ENCODE assay signal across 8 cellular contexts in the genomic region with DNA sequence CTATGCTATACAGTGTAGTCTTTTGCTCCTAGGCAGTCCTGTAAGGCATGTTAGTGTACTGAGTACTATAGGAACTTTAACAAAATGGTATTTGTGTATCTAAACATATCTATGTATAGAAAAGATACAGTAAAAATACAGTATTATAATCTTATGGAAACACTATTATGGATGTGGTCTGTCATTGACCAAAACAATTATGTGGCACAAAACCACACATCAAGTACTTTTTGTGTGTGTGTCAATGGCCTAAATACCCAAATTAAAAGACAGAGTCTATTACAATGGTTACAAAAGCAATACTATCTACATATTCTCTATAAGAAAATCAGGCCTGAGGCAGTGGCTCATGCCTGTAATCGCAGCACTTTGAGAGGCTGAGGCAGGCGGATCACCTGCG.
"Had no signal": no experiment of that assay in that cellular context is flagged by ENCODE, and none has a peak within 500 bp of the region (broad histone marks: within the 10 kb centered on the region; RNA-seq: fewer than 3 reads in every experiment).

No MANE protein-coding gene starts in this region.

- H3K27ac ChIP-seq: HL-60, KMS-11 had no signal

- H3K4me2 ChIP-seq: KMS-11 had no signal

- H3K27ac Mint-ChIP-seq: IgD-negative memory B cell had no signal

- ATAC-seq: HepG2, K562 had no signal

- H3K27me3 Mint-ChIP-seq: IgD-negative memory B cell had no signal

- DNase-seq: IMR-90, KBM-7, KG1 had no signal

- H3K36me3 Mint-ChIP-seq: IgD-negative memory B cell had no signal

- H3K9ac ChIP-seq: KMS-11 had no signal

- H3K4me1 Mint-ChIP-seq: IgD-negative memory B cell had no signal

- H3K4me3 ChIP-seq: K562 had no signal

- H3K4me3 Mint-ChIP-seq: IgD-negative memory B cell had no signal
